Comparison of ENCODE assay signal across 11 cellular contexts in genomic region chr3:24520941-24521305, GRCh38. TPM values are rescaled to one million over a fixed set of nuclear protein-coding genes. Genes with fewer than 3 reads are reported as not detected.
DNase-seq lines count a peak whose midpoint lies in the region; ATAC-seq and TF ChIP-seq lines count a peak whose summit lies in the region.
"Had no signal": no experiment of that assay in that cellular context is flagged by ENCODE, and none has a peak within 500 bp of the region (broad histone marks: within the 10 kb centered on the region; RNA-seq: fewer than 3 reads in every experiment).

No MANE protein-coding gene starts in this region.

- no peak for TF ChIP-seq EP300 in upper lobe of left lung (IDR thresholded peaks at IDR 0.05)

- no peak for TF ChIP-seq POLR2A in heart left ventricle (IDR thresholded peaks at IDR 0.05)
- TF ChIP-seq POLR2A in upper lobe of left lung (IDR thresholded peaks at IDR 0.05): no peak

- peaks cover 0 to 23% (median 0%) of the 10 kb centered on the region in 9 donors for H3K27me3 ChIP-seq in heart left ventricle
- no peaks in the 10 kb centered on the region for H3K27me3 ChIP-seq in endocrine pancreas (ENCODE audit: control insufficient read depth, insufficient read depth, low read length)
- peaks cover 0 to 5% of the 10 kb centered on the region in 2 donors for H3K27me3 ChIP-seq in mucosa of rectum (ENCODE audit: control insufficient read depth in 2 of 2, insufficient read depth in 2 of 2, low read length in 2 of 2)
- no peaks in the 10 kb centered on the region for H3K27me3 ChIP-seq in upper lobe of left lung
- H3K27me3 ChIP-seq in SJCRH30: peaks cover 8% of the 10 kb centered on the region; the same call in 1 of the 2 replicates

- 50 to 62% (median 59%) methylated on average over 2 of the region's 2 CpGs for WGBS in heart left ventricle, 4 donors
- 29 to 51% methylated on average over 2 of the region's 2 CpGs for WGBS in upper lobe of left lung, 2 donors

- H3K4me3 ChIP-seq in heart left ventricle (peak overlapping the region in 11 of 12 donors; percentile 59 to 91 (median 79)), endocrine pancreas (ENCODE audit: control insufficient read depth, insufficient read depth, low read length) (peak overlapping the region; percentile 36), mucosa of rectum (ENCODE audit: low read length in 2 of 2) (peak overlapping the region; percentile 67 to 70), upper lobe of left lung (peak overlapping the region in 3 of 4 donors; percentile 54 to 80 (median 66)), SJCRH30 (no peak overlapping the region)

- peak overlapping the region in 8 of 12 donors; percentile 67 to 91 (median 88) for H3K27ac ChIP-seq in heart left ventricle
- H3K27ac ChIP-seq in mucosa of rectum (ENCODE audit: low read depth in 2 of 2, low read length in 2 of 2): peak overlapping the region in 1 of 2 donors; percentile 6
- H3K27ac ChIP-seq in upper lobe of left lung: peak overlapping the region in 3 of 4 donors; percentile 74 to 83 (median 81)
- H3K27ac ChIP-seq in SJCRH30: no peak overlapping the region

- ATAC-seq in heart left ventricle (no peak), left ventricle myocardium superior (no peak), upper lobe of left lung (ENCODE audit: low FRiP score in 2 of 2) (no peak), GM21423 (IDR thresholded peaks at IDR 0.05; ENCODE audit: unreplicated experiment) (no peak)

- H3K36me3 ChIP-seq in heart left ventricle (no peaks in the 10 kb centered on the region), endocrine pancreas (ENCODE audit: control insufficient read depth, insufficient read depth, low read length) (no peaks in the 10 kb centered on the region), mucosa of rectum (ENCODE audit: control insufficient read depth in 2 of 2, insufficient read depth in 2 of 2, low read length in 2 of 2) (no peaks in the 10 kb centered on the region), upper lobe of left lung (no peaks in the 10 kb centered on the region), SJCRH30 (no peaks in the 10 kb centered on the region)

- no peak for DNase-seq in heart left ventricle
- DNase-seq in left ventricle myocardium superior: no peak
- DNase-seq in upper lobe of left lung: no peak
- no peak for DNase-seq in 8988T
- DNase-seq in SJCRH30: no peak
- DNase-seq: AML-193, cortex of kidney, NCI-H226 had no signal

- no peaks in the 10 kb centered on the region for H3K9me3 ChIP-seq in heart left ventricle
- no peaks in the 10 kb centered on the region for H3K9me3 ChIP-seq in endocrine pancreas (ENCODE audit: control insufficient read depth, low read length)
- no peaks in the 10 kb centered on the region for H3K9me3 ChIP-seq in mucosa of rectum (ENCODE audit: control insufficient read depth in 2 of 2, low read length in 2 of 2)
- no peaks in the 10 kb centered on the region for H3K9me3 ChIP-seq in upper lobe of left lung
- no peaks in the 10 kb centered on the region for H3K9me3 ChIP-seq in SJCRH30 (replicated peaks)

- H3K4me1 ChIP-seq in heart left ventricle: peaks cover 0 to 15% (median 10%) of the 10 kb centered on the region in 12 donors
- no peaks in the 10 kb centered on the region for H3K4me1 ChIP-seq in endocrine pancreas (ENCODE audit: control insufficient read depth, insufficient read depth, low read length)
- peaks cover 0 to 11% of the 10 kb centered on the region in 2 donors for H3K4me1 ChIP-seq in mucosa of rectum (ENCODE audit: control insufficient read depth in 2 of 2, insufficient read depth in 2 of 2, low read length in 2 of 2)
- peaks cover 5 to 15% (median 11%) of the 10 kb centered on the region in 4 donors for H3K4me1 ChIP-seq in upper lobe of left lung
- no peaks in the 10 kb centered on the region for H3K4me1 ChIP-seq in SJCRH30

- H3K9ac ChIP-seq in endocrine pancreas (ENCODE audit: control insufficient read depth, insufficient read depth, low read length): no peak overlapping the region
- peak overlapping the region in 1 of 2 donors; percentile 75 for H3K9ac ChIP-seq in mucosa of rectum (ENCODE audit: low read depth in 1 of 2, low read length in 2 of 2)

- intact Hi-C loops in heart left ventricle (cut with DNase I): loop anchor here in 6 of 10 donors (2.0 to 10.0 kb wide), 3 partner anchors 24 to 64 kb away; no protein-coding TSS in a partner anchor
- intact Hi-C loops in left ventricle myocardium superior (cut with micrococcal nuclease): no loop called here

- TF ChIP-seq CTCF in heart left ventricle (IDR thresholded peaks at IDR 0.05): no peak
- TF ChIP-seq CTCF in upper lobe of left lung (IDR thresholded peaks at IDR 0.05): no peak

RNA-seq across cellular contexts. Expression of gene THRB, which starts 26.3 kb away (rescaled TPM):
- total RNA-seq in heart left ventricle (10 to 100 TPM; 14.9 to 28.5 (median 21.6) TPM), left ventricle myocardium superior (23.1 TPM), upper lobe of left lung (10 to 100 TPM in 4 of 6 donors, 1 to 10 TPM in 2; 5.5 to 15.2 (median 12.0) TPM)
- polyA plus RNA-seq in heart left ventricle: 10 to 100 TPM in 1 of 2 donors, 1 to 10 TPM in 1; 4.8 to 11.1 TPM
- not detected in 2 replicates for total RNA-seq in SJCRH30 (2014; rRNA removed; shearing (Covaris generic))
